In genomic region chr18:21704603-21705364, GRCh38 we compare ENCODE assay signal across 8 cellular contexts. TPM values are rescaled to one million over a fixed set of nuclear protein-coding genes. Genes with fewer than 3 reads are reported as not detected.
DNase-seq lines count a peak whose midpoint lies in the region; ATAC-seq and TF ChIP-seq lines count a peak whose summit lies in the region.

A gene with protein sequence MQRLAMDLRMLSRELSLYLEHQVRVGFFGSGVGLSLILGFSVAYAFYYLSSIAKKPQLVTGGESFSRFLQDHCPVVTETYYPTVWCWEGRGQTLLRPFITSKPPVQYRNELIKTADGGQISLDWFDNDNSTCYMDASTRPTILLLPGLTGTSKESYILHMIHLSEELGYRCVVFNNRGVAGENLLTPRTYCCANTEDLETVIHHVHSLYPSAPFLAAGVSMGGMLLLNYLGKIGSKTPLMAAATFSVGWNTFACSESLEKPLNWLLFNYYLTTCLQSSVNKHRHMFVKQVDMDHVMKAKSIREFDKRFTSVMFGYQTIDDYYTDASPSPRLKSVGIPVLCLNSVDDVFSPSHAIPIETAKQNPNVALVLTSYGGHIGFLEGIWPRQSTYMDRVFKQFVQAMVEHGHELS (minus strand): TSS chr18:21704774. CDS start chr18:21704665, 109 bp downstream.

- intact Hi-C loops in activated T-helper 2 cell treated with anti-CD3 and anti-CD28 coated beads, Interferon-gamma antibody, Interleukin-2, Interleukin-4, amounts not matched to agents 10 μg/mL and 5 μg/mL and 100 μg/mL, durations not matched to agents 14 hours and 24 hours and 36 hours (cut with micrococcal nuclease) = loop anchor here (1.0 kb wide), 2 partner anchors 36 to 92 kb away; partner anchors contain the start of genes MIB1 and SNRPD1

- H3K9ac ChIP-seq in GM23248 = peak within 1 kb of the TSS; percentile 74

- H2AFZ ChIP-seq in GM23248 = peak within 1 kb of the TSS; percentile 99

- H3K27ac Mint-ChIP-seq in activated T-helper 2 cell treated with anti-CD3 and anti-CD28 coated beads, Interferon-gamma antibody, Interleukin-2, Interleukin-4, amounts not matched to agents 10 μg/mL and 5 μg/mL and 100 μg/mL, durations not matched to agents 14 hours and 24 hours and 36 hours = peak within 1 kb of the TSS; percentile 89
- no peak within 1 kb of the TSS for H3K27ac Mint-ChIP-seq in nephron progenitor cell
- H3K27ac Mint-ChIP-seq in stimulated activated naive CD8-positive, alpha-beta T cell treated with anti-CD3 and anti-CD28 coated beads, Interleukin-15, amount 100 ng/mL, for 72 hours = peak within 1 kb of the TSS; percentile 96 to 98

- no peaks in the 10 kb centered on the region for H3K36me3 ChIP-seq in GM23248 (ENCODE audit: low read depth)

- peak; percentile 92 for DNase-seq in EL
- peak; percentile 97 for DNase-seq in GM23248
- peak; percentile 82 to 88 for DNase-seq in Kasumi-1 (lab: John Stamatoyannopoulos, UW)
- peak; percentile 86 for DNase-seq in RWPE1 (ENCODE audit: low spot score)
- peak; percentile 90 for DNase-seq in activated T-helper 2 cell treated with anti-CD3 and anti-CD28 coated beads, Interferon-gamma antibody, Interleukin-2, Interleukin-4, amounts not matched to agents 10 μg/mL and 5 μg/mL and 100 μg/mL, durations not matched to agents 14 hours and 24 hours and 36 hours (ENCODE audit: low spot score)
- peak; percentile 89 for DNase-seq in fibroblast of pulmonary artery (ENCODE audit: low read depth)
- peak; percentile 91 for DNase-seq in nephron progenitor cell
- DNase-seq in stimulated activated naive CD8-positive, alpha-beta T cell treated with anti-CD3 and anti-CD28 coated beads, Interleukin-15, amount 100 ng/mL, for 72 hours = peak; percentile 89 to 93

- peak within 1 kb of the TSS; percentile 86 for H3K4me2 ChIP-seq in GM23248 (ENCODE audit: unreplicated experiment)

- CTCF ChIA-PET in RWPE1 (lab: Yijun Ruan, JAX) = interaction anchor here (0.6 kb wide), 2 partner anchors 31 to 149 kb away, joined by 3 to 4 read pairs; no protein-coding TSS in a partner anchor

- WGBS in GM23248 (ENCODE audit: low coverage in 1 of 2, low lambda C conversion rate in 2 of 2, missing lambda C conversion rate in 2 of 2), 2 experiments = 13% methylated on average over 31 to 40 of the region's 60 CpGs

- H3K4me3 ChIP-seq in GM23248 = peak within 1 kb of the TSS; percentile 86
- peak within 1 kb of the TSS; percentile 64 for H3K4me3 ChIP-seq in fibroblast of pulmonary artery (replicated peaks; ENCODE audit: low read depth, low read length)

- ATAC-seq in stimulated activated naive CD8-positive, alpha-beta T cell treated with anti-CD3 and anti-CD28 coated beads, Interleukin-15, amount 100 ng/mL, for 72 hours = peak; percentile 96

- TF ChIP-seq CTCF in RWPE1 (conservative IDR thresholded peaks at IDR 0.05; ENCODE audit: low read depth) (peak; percentile 27; the same call in 1 of the 2 replicates), fibroblast of pulmonary artery (IDR thresholded peaks at IDR 0.05; ENCODE audit: low read length, missing control alignments) (peak; percentile 28), nephron progenitor cell (IDR thresholded peaks at IDR 0.05) (peak; percentile 32)

- peaks cover 21% of the 10 kb centered on the region for H3K4me1 Mint-ChIP-seq in activated T-helper 2 cell treated with anti-CD3 and anti-CD28 coated beads, Interferon-gamma antibody, Interleukin-2, Interleukin-4, amounts not matched to agents 10 μg/mL and 5 μg/mL and 100 μg/mL, durations not matched to agents 14 hours and 24 hours and 36 hours (ENCODE audit: low read depth)
- peaks cover 17% of the 10 kb centered on the region for H3K4me1 Mint-ChIP-seq in nephron progenitor cell
- H3K4me1 Mint-ChIP-seq in stimulated activated naive CD8-positive, alpha-beta T cell treated with anti-CD3 and anti-CD28 coated beads, Interleukin-15, amount 100 ng/mL, for 72 hours = peaks cover 33% of the 10 kb centered on the region

- peak within 1 kb of the TSS; percentile 96 for H3K4me3 Mint-ChIP-seq in activated T-helper 2 cell treated with anti-CD3 and anti-CD28 coated beads, Interferon-gamma antibody, Interleukin-2, Interleukin-4, amounts not matched to agents 10 μg/mL and 5 μg/mL and 100 μg/mL, durations not matched to agents 14 hours and 24 hours and 36 hours (ENCODE audit: low read depth)
- H3K4me3 Mint-ChIP-seq in nephron progenitor cell = peak within 1 kb of the TSS; percentile 89
- peak within 1 kb of the TSS; percentile 95 to 99 for H3K4me3 Mint-ChIP-seq in stimulated activated naive CD8-positive, alpha-beta T cell treated with anti-CD3 and anti-CD28 coated beads, Interleukin-15, amount 100 ng/mL, for 72 hours

- POLR2A ChIA-PET in RWPE1 (lab: Yijun Ruan, JAX; ENCODE audit: low non-redundant PET) = no interaction called here

- H3K79me2 ChIP-seq in GM23248 (ENCODE audit: insufficient read depth) = no peaks in the 10 kb centered on the region

- no peaks in the 10 kb centered on the region for H4K20me1 ChIP-seq in GM23248 (ENCODE audit: insufficient read depth)

- H3K27me3 ChIP-seq in GM23248 (replicated peaks; ENCODE audit: insufficient read depth) = no peaks in the 10 kb centered on the region

- no peaks in the 10 kb centered on the region for H3K9me2 ChIP-seq in GM23248 (ENCODE audit: insufficient read depth)

- no peaks in the 10 kb centered on the region for H3K9me3 Mint-ChIP-seq in activated T-helper 2 cell treated with anti-CD3 and anti-CD28 coated beads, Interferon-gamma antibody, Interleukin-2, Interleukin-4, amounts not matched to agents 10 μg/mL and 5 μg/mL and 100 μg/mL, durations not matched to agents 14 hours and 24 hours and 36 hours
- peaks cover 21% of the 10 kb centered on the region for H3K9me3 Mint-ChIP-seq in nephron progenitor cell
- H3K9me3 Mint-ChIP-seq in stimulated activated naive CD8-positive, alpha-beta T cell treated with anti-CD3 and anti-CD28 coated beads, Interleukin-15, amount 100 ng/mL, for 72 hours = no peaks in the 10 kb centered on the region

- peaks cover 22% of the 10 kb centered on the region for H3K36me3 Mint-ChIP-seq in activated T-helper 2 cell treated with anti-CD3 and anti-CD28 coated beads, Interferon-gamma antibody, Interleukin-2, Interleukin-4, amounts not matched to agents 10 μg/mL and 5 μg/mL and 100 μg/mL, durations not matched to agents 14 hours and 24 hours and 36 hours (ENCODE audit: low read depth)
- H3K36me3 Mint-ChIP-seq in nephron progenitor cell (ENCODE audit: low read depth) = peaks cover 15% of the 10 kb centered on the region

- no peaks in the 10 kb centered on the region for H3K4me1 ChIP-seq in GM23248 (ENCODE audit: insufficient read depth)

- H3K27ac ChIP-seq in GM23248 (peak within 1 kb of the TSS; percentile 30), RWPE1 (peak within 1 kb of the TSS; percentile 92)

- in situ Hi-C loops in GM23248 (cut with MboI) = no loop called here

- H3K9me3 ChIP-seq in GM23248 (ENCODE audit: low read depth) = no peaks in the 10 kb centered on the region

- H3K27me3 Mint-ChIP-seq in activated T-helper 2 cell treated with anti-CD3 and anti-CD28 coated beads, Interferon-gamma antibody, Interleukin-2, Interleukin-4, amounts not matched to agents 10 μg/mL and 5 μg/mL and 100 μg/mL, durations not matched to agents 14 hours and 24 hours and 36 hours (ENCODE audit: low read depth) = no peaks in the 10 kb centered on the region
- peaks cover 6% of the 10 kb centered on the region for H3K27me3 Mint-ChIP-seq in nephron progenitor cell (ENCODE audit: low read depth, poor library complexity)
- H3K27me3 Mint-ChIP-seq in stimulated activated naive CD8-positive, alpha-beta T cell treated with anti-CD3 and anti-CD28 coated beads, Interleukin-15, amount 100 ng/mL, for 72 hours = no peaks in the 10 kb centered on the region

- H3F3A ChIP-seq in GM23248 (ENCODE audit: insufficient read depth) = peaks cover 8% of the 10 kb centered on the region

RNA-seq across cellular contexts. Expression of the gene that starts here (rescaled TPM):
- total RNA-seq in GM23248 (2014; rRNA removed; shearing (Covaris generic)) = 2.3 and 3.4 TPM in 2 replicates
- 3.6 and 4.6 TPM in 2 replicates for polyA plus RNA-seq in GM23248 (2016; fragmentation: Nextera tagmentation; extraction: Ambion mirVana)
- 29.6 and 31.2 TPM in 2 replicates for total RNA-seq in activated T-helper 2 cell treated with anti-CD3 and anti-CD28 coated beads, Interferon-gamma antibody, Interleukin-2, Interleukin-4, amounts not matched to agents 10 μg/mL and 5 μg/mL and 100 μg/mL, durations not matched to agents 14 hours and 24 hours and 36 hours

Comparison
In these comparisons a context has a peak if more than half of its experiments do, and no peak if none do; other contexts are left out.
1. Peak in every context shown above with its lines: DNase-seq, ATAC-seq, H3K4me3 ChIP-seq and H3K27ac ChIP-seq.